1 cellular context compared by ENCODE assay signal in the genomic region with DNA sequence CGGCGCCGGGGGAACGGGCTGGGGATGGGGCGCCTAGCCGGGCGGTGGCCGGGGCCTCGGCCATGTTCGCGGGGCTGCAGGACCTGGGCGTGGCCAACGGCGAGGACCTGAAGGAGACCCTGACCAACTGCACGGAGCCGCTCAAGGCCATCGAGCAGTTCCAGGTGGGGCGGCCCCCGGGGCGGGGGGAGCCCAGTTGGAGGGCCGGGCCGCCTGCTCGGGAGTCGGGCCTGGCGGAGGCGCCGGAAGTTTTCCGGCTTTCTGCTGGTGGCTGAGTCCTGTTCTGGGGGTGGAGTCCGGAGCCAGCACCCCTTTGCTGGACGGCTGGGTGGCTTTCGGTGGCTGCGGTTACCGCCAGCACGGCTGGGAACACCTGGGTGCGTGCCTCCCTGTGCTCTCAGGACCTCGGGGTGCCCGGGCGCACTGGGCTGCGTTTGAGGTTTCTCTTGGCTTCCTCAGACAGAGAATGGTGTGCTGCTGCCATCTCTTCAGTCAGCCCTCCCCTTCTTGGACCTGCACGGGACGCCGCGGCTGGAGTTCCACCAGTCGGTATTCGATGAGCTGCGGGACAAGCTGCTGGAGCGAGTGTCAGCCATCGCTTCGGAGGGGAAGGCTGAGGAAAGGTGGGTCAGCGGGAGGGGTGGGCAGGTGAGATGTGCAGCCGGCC.
TF ChIP-seq lines count a peak whose summit lies in the region.

No MANE protein-coding gene starts in this region.

TF ChIP-seq in WTC11, 78 proteins besides CTCF, POLR2A, EP300 and RAD21 (continued from another document):
- no peak for TF ChIP-seq ARID4B (CRISPR knock-in tag; IDR thresholded peaks at IDR 0.05; ENCODE audit: borderline replicate concordance)
- TF ChIP-seq, protein P1, sequence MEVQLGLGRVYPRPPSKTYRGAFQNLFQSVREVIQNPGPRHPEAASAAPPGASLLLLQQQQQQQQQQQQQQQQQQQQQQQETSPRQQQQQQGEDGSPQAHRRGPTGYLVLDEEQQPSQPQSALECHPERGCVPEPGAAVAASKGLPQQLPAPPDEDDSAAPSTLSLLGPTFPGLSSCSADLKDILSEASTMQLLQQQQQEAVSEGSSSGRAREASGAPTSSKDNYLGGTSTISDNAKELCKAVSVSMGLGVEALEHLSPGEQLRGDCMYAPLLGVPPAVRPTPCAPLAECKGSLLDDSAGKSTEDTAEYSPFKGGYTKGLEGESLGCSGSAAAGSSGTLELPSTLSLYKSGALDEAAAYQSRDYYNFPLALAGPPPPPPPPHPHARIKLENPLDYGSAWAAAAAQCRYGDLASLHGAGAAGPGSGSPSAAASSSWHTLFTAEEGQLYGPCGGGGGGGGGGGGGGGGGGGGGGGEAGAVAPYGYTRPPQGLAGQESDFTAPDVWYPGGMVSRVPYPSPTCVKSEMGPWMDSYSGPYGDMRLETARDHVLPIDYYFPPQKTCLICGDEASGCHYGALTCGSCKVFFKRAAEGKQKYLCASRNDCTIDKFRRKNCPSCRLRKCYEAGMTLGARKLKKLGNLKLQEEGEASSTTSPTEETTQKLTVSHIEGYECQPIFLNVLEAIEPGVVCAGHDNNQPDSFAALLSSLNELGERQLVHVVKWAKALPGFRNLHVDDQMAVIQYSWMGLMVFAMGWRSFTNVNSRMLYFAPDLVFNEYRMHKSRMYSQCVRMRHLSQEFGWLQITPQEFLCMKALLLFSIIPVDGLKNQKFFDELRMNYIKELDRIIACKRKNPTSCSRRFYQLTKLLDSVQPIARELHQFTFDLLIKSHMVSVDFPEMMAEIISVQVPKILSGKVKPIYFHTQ (CRISPR knock-in tag; IDR thresholded peaks at IDR 0.05), result no peak
- TF ChIP-seq SMAD3 (CRISPR knock-in tag; IDR thresholded peaks at IDR 0.05; ENCODE audit: borderline replicate concordance), result no peak
- no peak for TF ChIP-seq SMAD4 (CRISPR knock-in tag; IDR thresholded peaks at IDR 0.05)
- no peak for TF ChIP-seq ATF3 (CRISPR knock-in tag; conservative IDR thresholded peaks at IDR 0.05)
- TF ChIP-seq NR1H2 (CRISPR knock-in tag; IDR thresholded peaks at IDR 0.05), result no peak
- no peak for TF ChIP-seq MAX (CRISPR knock-in tag; IDR thresholded peaks at IDR 0.05)
- TF ChIP-seq USF2 (CRISPR knock-in tag; IDR thresholded peaks at IDR 0.05), result peak; percentile 18; the same call in 1 of the 2 replicates
- TF ChIP-seq MYBL2 (CRISPR knock-in tag; IDR thresholded peaks at IDR 0.05), result no peak
- TF ChIP-seq HMGXB4 (CRISPR knock-in tag; IDR thresholded peaks at IDR 0.05), result 0 out of 2 replicates have a peak, but pooled peaks have one; percentile 3
